24 cellular contexts compared by ENCODE assay signal in genomic region chr2:190893157-190893556, GRCh38.
"Had no signal": no experiment of that assay in that cellular context is flagged by ENCODE, and none has a peak within 500 bp of the region (broad histone marks: within the 10 kb centered on the region; RNA-seq: fewer than 3 reads in every experiment).

No MANE protein-coding gene starts in this region.

- FAIRE-seq: bronchial epithelial cell, pancreas had no signal

- ATAC-seq: gastroesophageal sphincter; left ventricle myocardium superior; natural killer cell treated with Interleukin-12 subunit alpha and Interleukin-12 subunit beta and Interleukin-15 and Interleukin-18, amount 100 ng/mL, for 72 hours; pancreas; right cardiac atrium; stimulated activated memory B cell treated with anti-CD40 and anti-IgM and Interleukin-4, amounts not matched to agents 10 μg/mL and 1 μg/mL and 100 μg/mL, for 72 hours; WTC11 had no signal

- H3K4me3 ChIP-seq: colonic mucosa, esophagus squamous epithelium, gastroesophageal sphincter, pancreas, skin epidermis, stomach, suprapubic skin, uterus had no signal

- H3K36me3 ChIP-seq: colonic mucosa, pancreas, uterus had no signal

- H3K4me1 ChIP-seq: colonic mucosa, uterus had no signal

- DNase-seq: activated CD4-positive, alpha-beta T cell treated with anti-CD3 and anti-CD28 coated beads, Interleukin-2, amount 50 U/mL, for 4 hours; activated gamma-delta T cell; amniotic stem cell; colonic mucosa; endodermal cell; esophagus squamous epithelium; head of caudate nucleus; left ventricle myocardium superior; mammary epithelial cell; midbrain; pancreas; right cardiac atrium; stimulated activated CD4-positive, alpha-beta T cell treated with anti-CD3 and anti-CD28 coated beads, Interleukin-2, amount 100 ng/mL, for 24 hours; stomach; T1000; trophoblast cell; uterus had no signal

- H3K9me3 ChIP-seq: colonic mucosa, esophagus squamous epithelium, gastroesophageal sphincter, pancreas, stomach, suprapubic skin, uterus had no signal

- H3K27me3 ChIP-seq: colonic mucosa, esophagus squamous epithelium, gastroesophageal sphincter, pancreas, stomach, suprapubic skin, uterus had no signal

- H3K27ac ChIP-seq: colonic mucosa, esophagus squamous epithelium, gastroesophageal sphincter, pancreas, stomach, suprapubic skin, uterus had no signal
